In the genomic region with DNA sequence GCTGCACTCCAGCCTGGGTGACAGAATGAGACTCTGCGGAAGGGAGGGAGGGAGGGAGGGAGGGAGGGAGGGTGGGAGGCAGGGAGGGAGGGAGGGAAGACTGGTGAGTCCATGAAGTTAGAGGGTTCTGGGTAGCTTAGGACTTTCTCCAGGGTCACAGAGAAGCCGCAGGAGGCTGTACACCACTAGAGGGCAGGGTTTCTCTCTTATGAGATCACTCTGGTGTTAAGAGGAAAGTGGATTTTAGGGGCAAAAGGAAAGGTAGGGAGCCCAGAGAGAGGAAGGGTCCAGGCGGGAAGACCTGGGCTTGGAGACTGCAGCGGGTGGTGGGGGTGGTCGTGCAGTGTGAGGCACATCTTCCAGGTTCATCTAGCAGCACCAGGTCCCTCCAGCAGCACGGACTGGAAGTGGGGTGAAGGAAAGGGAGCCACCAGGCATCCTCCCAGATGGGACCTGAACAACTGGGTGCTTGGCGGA, we compare ENCODE assay signal across 9 cellular contexts.
DNase-seq lines count a peak whose midpoint lies in the region; ATAC-seq and TF ChIP-seq lines count a peak whose summit lies in the region.
"Had no signal": no experiment of that assay in that cellular context is flagged by ENCODE, and none has a peak within 500 bp of the region (broad histone marks: within the 10 kb centered on the region; RNA-seq: fewer than 3 reads in every experiment).

No MANE protein-coding gene starts in this region.

- H3K4me3 ChIP-seq in HL-60 (replicated peaks; ENCODE audit: insufficient read depth, low read length), result no peak overlapping the region
- H3K4me3 ChIP-seq in iPS DF 6.9 (ENCODE audit: low read length), result no peak overlapping the region

- H3K4me1 ChIP-seq in iPS DF 6.9 (ENCODE audit: control insufficient read depth, insufficient read depth, low read length), result peaks cover 14% of the 10 kb centered on the region

- no peaks in the 10 kb centered on the region for H3K9me3 ChIP-seq in iPS DF 6.9 (ENCODE audit: control insufficient read depth, insufficient read depth, low read length)

- peak; percentile 88 for TF ChIP-seq CTCF in HL-60 (IDR thresholded peaks at IDR 0.05; ENCODE audit: insufficient read depth, low read length)

- ATAC-seq in GM18519 (IDR thresholded peaks at IDR 0.05; ENCODE audit: low FRiP score, unreplicated experiment), result no peak

- no peak overlapping the region for H3K27ac ChIP-seq in HL-60 (replicated peaks)
- no peak overlapping the region for H3K27ac ChIP-seq in iPS DF 6.9 (ENCODE audit: low read length)

- no CpG with 5 or more reads among the region's 7 CpGs for WGBS in iPS DF 6.9 (ENCODE audit: insufficient coverage, insufficient read length)

- DNase-seq in DMS153 (lab: John Stamatoyannopoulos, UW) (peak; percentile 24), HL-60 (ENCODE audit: low read depth in 1 of 2, low spot score in 1 of 2) (peak in 1 of 2 experiments; percentile 72), NOMO-1 treated with dmso at 0.1 percent for 144 hours (lab: John Stamatoyannopoulos, UW; ENCODE audit: unreplicated experiment) (peak; percentile 25), astrocyte of the hippocampus (ENCODE audit: low read depth, low spot score) (peak; percentile 77), iPS DF 6.9 (ENCODE audit: low read depth, low spot score) (peak; percentile 75)
- peak; percentile 36 for DNase-seq in stimulated activated CD4-positive, alpha-beta T cell treated with anti-CD3 and anti-CD28 coated beads, Interleukin-1b, Interleukin-23, amount 100 ng/mL, for 48 hours
- no peak for DNase-seq in activated effector memory CD4-positive, alpha-beta T cell treated with anti-CD3 and anti-CD28 coated beads, Interleukin-2, amount 50 U/mL, for 16 hours
- DNase-seq: activated B cell treated with CpG ODN at 0.5 μM for 24 hours had no signal

- H3K36me3 ChIP-seq in iPS DF 6.9 (ENCODE audit: control insufficient read depth, insufficient read depth, low read length), result no peaks in the 10 kb centered on the region

- H3K27me3 ChIP-seq in HL-60 (ENCODE audit: insufficient read depth, poor library complexity, severe bottlenecking) (no peaks in the 10 kb centered on the region), iPS DF 6.9 (ENCODE audit: control insufficient read depth, insufficient read depth, low read length) (no peaks in the 10 kb centered on the region)
